7 cellular contexts compared by ENCODE assay signal in the genomic region with DNA sequence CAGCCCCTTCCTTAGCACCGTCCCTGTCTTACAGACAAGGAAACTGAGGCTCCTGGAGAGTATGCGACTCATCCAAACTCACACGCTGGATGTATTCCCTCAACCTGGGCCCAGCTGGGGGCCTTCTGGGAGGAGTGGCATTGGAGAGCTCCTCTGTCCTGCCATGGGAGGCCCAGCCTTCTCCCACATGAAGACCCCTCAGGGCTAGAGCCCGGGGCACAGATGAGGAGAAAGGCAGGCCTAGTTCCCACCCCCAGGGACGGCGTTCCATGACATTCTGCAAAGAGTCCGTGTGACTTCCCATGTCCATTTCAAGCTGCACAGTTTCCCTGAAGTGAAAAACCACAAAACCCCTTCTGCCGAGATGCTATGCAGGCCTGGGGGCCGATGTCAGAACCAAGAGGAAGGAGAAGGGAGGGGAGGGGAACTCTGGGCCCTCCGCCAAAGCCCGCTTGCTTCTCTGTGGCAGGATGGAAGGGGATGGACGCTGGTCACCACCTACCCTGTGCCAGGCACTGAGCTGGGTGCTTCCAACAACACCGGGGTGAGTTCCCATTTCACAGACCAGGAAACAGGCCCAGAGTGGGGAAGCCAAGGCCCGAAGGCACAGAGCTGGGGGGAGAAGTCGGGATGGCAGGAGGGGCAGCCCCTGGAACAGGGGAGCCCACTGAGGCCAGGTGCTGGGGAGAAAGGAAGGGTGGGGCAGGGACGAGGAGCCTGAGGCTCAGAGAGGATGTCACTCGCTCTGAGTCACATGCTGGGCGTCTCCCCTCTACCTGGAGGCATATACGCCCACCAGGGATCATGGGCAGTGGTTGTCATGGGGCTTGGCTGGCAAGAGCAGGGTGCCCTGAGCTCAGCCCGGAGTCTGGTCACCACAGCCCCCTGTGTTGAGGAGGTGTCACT. TPM values are rescaled to one million over a fixed set of nuclear protein-coding genes. Genes with fewer than 3 reads are reported as not detected.
DNase-seq lines count a peak whose midpoint lies in the region; ATAC-seq and TF ChIP-seq lines count a peak whose summit lies in the region.

No MANE protein-coding gene starts in this region.

- no peaks in the 10 kb centered on the region for H3K9me2 ChIP-seq in MM.1S (replicated peaks; ENCODE audit: insufficient read depth, low read length)

- H3K27ac Mint-ChIP-seq in activated T-cell treated with anti-CD3 and anti-CD28 coated beads, Interleukin-2, amount 50 U/mL, for 24 hours: peak overlapping the region; percentile 98

- peaks cover 70% of the 10 kb centered on the region for H3K79me2 ChIP-seq in MM.1S (ENCODE audit: low read length)

- no peak for ATAC-seq in HG03108 (IDR thresholded peaks at IDR 0.05; ENCODE audit: unreplicated experiment)
- ATAC-seq in GM18498 (IDR thresholded peaks at IDR 0.05; ENCODE audit: unreplicated experiment): no peak

- H3K9me3 Mint-ChIP-seq in activated T-cell treated with anti-CD3 and anti-CD28 coated beads, Interleukin-2, amount 50 U/mL, for 24 hours: peaks cover 4% of the 10 kb centered on the region

- H3K4me3 ChIP-seq in MM.1S (ENCODE audit: low read length) (no peak overlapping the region), left ventricle myocardium inferior (no peak overlapping the region), thymus (ENCODE audit: low read length) (peak overlapping the region; percentile 25)

- H3K27me3 Mint-ChIP-seq in activated T-cell treated with anti-CD3 and anti-CD28 coated beads, Interleukin-2, amount 50 U/mL, for 24 hours: no peaks in the 10 kb centered on the region

- peaks cover 91% of the 10 kb centered on the region for H3K36me3 Mint-ChIP-seq in activated T-cell treated with anti-CD3 and anti-CD28 coated beads, Interleukin-2, amount 50 U/mL, for 24 hours (ENCODE audit: low read depth)

- no peaks in the 10 kb centered on the region for H3K27me3 ChIP-seq in MM.1S (replicated peaks; ENCODE audit: insufficient read depth, low read length)
- H3K27me3 ChIP-seq in left ventricle myocardium inferior (ENCODE audit: low read depth): peaks cover 84% of the 10 kb centered on the region
- no peaks in the 10 kb centered on the region for H3K27me3 ChIP-seq in thymus (ENCODE audit: control insufficient read depth, insufficient read depth)

- H3K4me3 Mint-ChIP-seq in activated T-cell treated with anti-CD3 and anti-CD28 coated beads, Interleukin-2, amount 50 U/mL, for 24 hours: peak overlapping the region; percentile 70

- no peak overlapping the region for H2AFZ ChIP-seq in MM.1S (ENCODE audit: low read length)

- no peaks in the 10 kb centered on the region for H4K20me1 ChIP-seq in MM.1S (ENCODE audit: insufficient read depth, low read length)

- H3K9me3 ChIP-seq in MM.1S (replicated peaks; ENCODE audit: insufficient read depth, low read length): no peaks in the 10 kb centered on the region
- H3K9me3 ChIP-seq in left ventricle myocardium inferior (replicated peaks): no peaks in the 10 kb centered on the region
- no peaks in the 10 kb centered on the region for H3K9me3 ChIP-seq in thymus (ENCODE audit: control insufficient read depth)

- peak overlapping the region; percentile 99; the same call in 1 of the 2 replicates for H3K27ac ChIP-seq in MM.1S (ENCODE audit: low read length)
- H3K27ac ChIP-seq in left ventricle myocardium inferior (replicated peaks): no peak overlapping the region
- peak overlapping the region; percentile 96 for H3K27ac ChIP-seq in thymus (ENCODE audit: low read depth)

- no peak overlapping the region for H3K9ac ChIP-seq in MM.1S (ENCODE audit: low read length)

- H3K4me1 Mint-ChIP-seq in activated T-cell treated with anti-CD3 and anti-CD28 coated beads, Interleukin-2, amount 50 U/mL, for 24 hours (ENCODE audit: low read depth): peaks cover 89% of the 10 kb centered on the region

- H3F3A ChIP-seq in MM.1S (ENCODE audit: insufficient read depth, low read length): peaks cover 87% of the 10 kb centered on the region

- H3K4me1 ChIP-seq in MM.1S (ENCODE audit: low read length): peaks cover 74% of the 10 kb centered on the region
- H3K4me1 ChIP-seq in left ventricle myocardium inferior: no peaks in the 10 kb centered on the region
- H3K4me1 ChIP-seq in thymus (ENCODE audit: control insufficient read depth, insufficient read depth, low read length): peaks cover 63% of the 10 kb centered on the region

- no peak overlapping the region for H3K4me2 ChIP-seq in MM.1S (ENCODE audit: low read depth, low read length)

- H3K36me3 ChIP-seq in MM.1S (replicated peaks; ENCODE audit: insufficient read depth, low read length) (peaks cover 24% of the 10 kb centered on the region), left ventricle myocardium inferior (no peaks in the 10 kb centered on the region), thymus (ENCODE audit: control insufficient read depth, insufficient read depth) (peaks cover 69% of the 10 kb centered on the region)

- 41% methylated on average over 20 of the region's 20 CpGs for WGBS in thymus

- intact Hi-C loops in left ventricle myocardium inferior (cut with micrococcal nuclease): no loop called here

- TF ChIP-seq CTCF in MM.1S (IDR thresholded peaks at IDR 0.05; ENCODE audit: low read length) (no peak), left ventricle myocardium inferior (IDR thresholded peaks at IDR 0.05; ENCODE audit: borderline replicate concordance) (no peak)

- DNase-seq in MM.1S: no peak
- DNase-seq in activated T-cell treated with anti-CD3 and anti-CD28 coated beads, Interleukin-2, amount 50 U/mL, for 24 hours: peak; percentile 67
- DNase-seq in left ventricle myocardium inferior: peak; percentile 43
- DNase-seq in HT-29 (ENCODE audit: low spot score): no peak

RNA-seq across cellular contexts. Expression of a gene that starts 15.7 kb away (rescaled TPM):
- total RNA-seq in left ventricle myocardium inferior: 1.8 TPM
- 206 TPM for polyA plus RNA-seq in thymus
- 6.7 and 7.3 TPM in 2 replicates for total RNA-seq in HT-29 (2014; rRNA removed; shearing (Covaris generic))

RNA-seq across cellular contexts. Expression of a gene that starts 16.1 kb away (rescaled TPM):
- not detected for total RNA-seq in left ventricle myocardium inferior
- polyA plus RNA-seq in thymus: 3.9 TPM
- not detected in 2 replicates for total RNA-seq in HT-29 (2014; rRNA removed; shearing (Covaris generic))

RNA-seq across cellular contexts. Expression of a gene that starts 40.3 kb away (rescaled TPM):
- total RNA-seq in left ventricle myocardium inferior: 1.3 TPM
- polyA plus RNA-seq in thymus: 23.2 TPM
- 7.1 and 8.3 TPM in 2 replicates for total RNA-seq in HT-29 (2014; rRNA removed; shearing (Covaris generic))

RNA-seq across cellular contexts. Expression of a gene that starts 53.9 kb away (rescaled TPM):
- total RNA-seq in left ventricle myocardium inferior: 4.8 TPM
- polyA plus RNA-seq in thymus: 54.6 TPM
- not detected in 2 replicates for total RNA-seq in HT-29 (2014; rRNA removed; shearing (Covaris generic))

Comparison
In these comparisons a context has a peak if more than half of its experiments do, and no peak if none do; other contexts are left out.
1. DNase-seq: peak in activated T-cell treated with anti-CD3 and anti-CD28 coated beads, Interleukin-2, amount 50 U/mL, for 24 hours (single experiment) and left ventricle myocardium inferior (single experiment); none in MM.1S (single experiment) and HT-29 (single experiment).